ENCODE assay signal across 16 cellular contexts in genomic region chr1:209567788-209568187, GRCh38. TPM values are rescaled to one million over a fixed set of nuclear protein-coding genes. Genes with fewer than 3 reads are reported as not detected.
DNase-seq lines count a peak whose midpoint lies in the region; ATAC-seq, FAIRE-seq and TF ChIP-seq lines count a peak whose summit lies in the region.
"Had no signal": no experiment of that assay in that cellular context is flagged by ENCODE, and none has a peak within 500 bp of the region (broad histone marks: within the 10 kb centered on the region; RNA-seq: fewer than 3 reads in every experiment).

No MANE protein-coding gene starts in this region.

- H4K20me1 ChIP-seq in astrocyte (ENCODE audit: insufficient read depth, low read length), result no peaks in the 10 kb centered on the region

- no peaks in the 10 kb centered on the region for H3K36me3 Mint-ChIP-seq in HFFc6 (ENCODE audit: low read depth)
- H3K36me3 Mint-ChIP-seq in astrocyte (ENCODE audit: low read depth, unreplicated experiment), result no peaks in the 10 kb centered on the region
- no peaks in the 10 kb centered on the region for H3K36me3 Mint-ChIP-seq in activated naive CD8-positive, alpha-beta T cell treated with anti-CD3 and anti-CD28 coated beads, Interleukin-2, amount 50 U/mL, for 24 hours (ENCODE audit: low read depth)
- H3K36me3 Mint-ChIP-seq: IgD-negative memory B cell had no signal

- H3K9ac ChIP-seq in astrocyte (ENCODE audit: low read length), result no peak overlapping the region

- H3K27me3 Mint-ChIP-seq in HFFc6 (ENCODE audit: insufficient read depth) (peaks cover 18% of the 10 kb centered on the region), astrocyte (ENCODE audit: low read depth, unreplicated experiment) (peaks cover 35% of the 10 kb centered on the region)
- H3K27me3 Mint-ChIP-seq in activated naive CD8-positive, alpha-beta T cell treated with anti-CD3 and anti-CD28 coated beads, Interleukin-2, amount 50 U/mL, for 24 hours, result peaks cover 39% of the 10 kb centered on the region

- TF ChIP-seq CTCF in HFFc6 (IDR thresholded peaks at IDR 0.05) (no peak), astrocyte (IDR thresholded peaks at IDR 0.05; ENCODE audit: insufficient read depth, low read depth, low read length) (no peak)

- H3K36me3 ChIP-seq in astrocyte (ENCODE audit: insufficient read depth, low read length), result no peaks in the 10 kb centered on the region
- H3K36me3 ChIP-seq: thoracic aorta had no signal

- no peak overlapping the region for H3K4me2 ChIP-seq in astrocyte (ENCODE audit: low read length)

- peaks cover 5% of the 10 kb centered on the region for H3K4me1 ChIP-seq in astrocyte (ENCODE audit: insufficient read depth, low read length)

- peaks cover 22% of the 10 kb centered on the region for H3K27me3 ChIP-seq in astrocyte (ENCODE audit: insufficient read depth, low read length)

- H3K79me2 ChIP-seq in astrocyte (ENCODE audit: insufficient read depth, low read length), result no peaks in the 10 kb centered on the region

- H3K27ac Mint-ChIP-seq in HFFc6 (peak overlapping the region; percentile 74), astrocyte (ENCODE audit: unreplicated experiment) (peak overlapping the region; percentile 75)
- H3K27ac Mint-ChIP-seq in activated naive CD8-positive, alpha-beta T cell treated with anti-CD3 and anti-CD28 coated beads, Interleukin-2, amount 50 U/mL, for 24 hours, result no peak overlapping the region
- H3K27ac Mint-ChIP-seq: IgD-negative memory B cell had no signal

- no peak overlapping the region for H2AFZ ChIP-seq in astrocyte (ENCODE audit: low read depth, low read length)

- no peak for ATAC-seq in activated naive CD8-positive, alpha-beta T cell treated with anti-CD3 and anti-CD28 coated beads, Interleukin-2, amount 50 U/mL, for 24 hours
- no peak for ATAC-seq in HG03520 (IDR thresholded peaks at IDR 0.05; ENCODE audit: unreplicated experiment)

- DNase-seq in AG08396 (ENCODE audit: low spot score) (peak; percentile 53), HFFc6 (peak; percentile 91), astrocyte (ENCODE audit: low read depth) (peak; percentile 88), glomerular visceral epithelial cell (ENCODE audit: extremely low spot score) (peak; percentile 81), DMS153 treated with DMSO at 0.1 percent for 48 hours (lab: John Stamatoyannopoulos, UW; ENCODE audit: unreplicated experiment) (no peak), SW480 (ENCODE audit: low spot score) (no peak)
- DNase-seq in activated naive CD8-positive, alpha-beta T cell treated with anti-CD3 and anti-CD28 coated beads, Interleukin-2, amount 50 U/mL, for 24 hours, result no peak
- DNase-seq: AML-193, amniotic stem cell, islet precursor cell, NCI-H1092 treated with DMSO at 0.1 percent for 48 hours, NCI-H2227 treated with DMSO at 0.1 percent for 48 hours, posterior cingulate gyrus had no signal

- H3K4me3 Mint-ChIP-seq in HFFc6 (peak overlapping the region; percentile 48; the same call in 1 of the 2 replicates), astrocyte (ENCODE audit: unreplicated experiment) (no peak overlapping the region)
- H3K4me3 Mint-ChIP-seq in activated naive CD8-positive, alpha-beta T cell treated with anti-CD3 and anti-CD28 coated beads, Interleukin-2, amount 50 U/mL, for 24 hours, result no peak overlapping the region
- H3K4me3 Mint-ChIP-seq: IgD-negative memory B cell had no signal

- H3K4me1 Mint-ChIP-seq in HFFc6 (ENCODE audit: low read depth) (peaks cover 48% of the 10 kb centered on the region), astrocyte (ENCODE audit: low read depth, unreplicated experiment) (peaks cover 14% of the 10 kb centered on the region)
- H3K4me1 Mint-ChIP-seq in activated naive CD8-positive, alpha-beta T cell treated with anti-CD3 and anti-CD28 coated beads, Interleukin-2, amount 50 U/mL, for 24 hours, result peaks cover 15% of the 10 kb centered on the region

- FAIRE-seq in astrocyte (lab: Jason Lieb, UNC), result peak; percentile 59

- H3K27ac ChIP-seq in astrocyte (ENCODE audit: low read depth, low read length), result no peak overlapping the region
- H3K27ac ChIP-seq: thoracic aorta had no signal

- H3K9me3 ChIP-seq in astrocyte (ENCODE audit: insufficient read depth, low read depth, low read length), result no peaks in the 10 kb centered on the region
- H3K9me3 ChIP-seq: thoracic aorta had no signal

- no peaks in the 10 kb centered on the region for H3K9me3 Mint-ChIP-seq in HFFc6
- H3K9me3 Mint-ChIP-seq in astrocyte (ENCODE audit: unreplicated experiment), result no peaks in the 10 kb centered on the region
- H3K9me3 Mint-ChIP-seq in activated naive CD8-positive, alpha-beta T cell treated with anti-CD3 and anti-CD28 coated beads, Interleukin-2, amount 50 U/mL, for 24 hours, result no peaks in the 10 kb centered on the region
- H3K9me3 Mint-ChIP-seq: IgD-negative memory B cell had no signal

- no peak overlapping the region for H3K4me3 ChIP-seq in astrocyte (ENCODE audit: insufficient read depth, low read depth, low read length)
- H3K4me3 ChIP-seq: thoracic aorta had no signal

RNA-seq across cellular contexts. Expression of gene CAMK1G, which starts 15.7 kb away (rescaled TPM):
- total RNA-seq in HFFc6 (2021; fragmentation: NEBNext Ultra II Directional; extraction: Animal tissue kit (Norgen Biotek cat#: 25700)), result 1 to 10 TPM; 4.9 to 8.0 (median 5.9) TPM
- 0.41 and 0.45 TPM in 2 replicates for total RNA-seq in astrocyte
- total RNA-seq: thoracic aorta had no signal

Comparison
In these comparisons a context has a peak if more than half of its experiments do, and no peak if none do; other contexts are left out.
1. DNase-seq: peak in AG08396 (single experiment), HFFc6 (single experiment), astrocyte (single experiment) and glomerular visceral epithelial cell (single experiment); none in activated naive CD8-positive, alpha-beta T cell treated with anti-CD3 and anti-CD28 coated beads, Interleukin-2, amount 50 U/mL, for 24 hours (single experiment), DMS153 treated with DMSO at 0.1 percent for 48 hours (single experiment) and SW480 (single experiment).